ENCODE assay signal across 2 cellular contexts in genomic region chr16:70407811-70408274, GRCh38.
A peak's percentile ranks its signal among the peaks of the same experiment; 100 is the strongest.
TF ChIP-seq lines count a peak whose summit lies in the region.

No MANE protein-coding gene starts in this region.

TF ChIP-seq in IMR-90, 13 proteins besides CTCF, POLR2A, EP300 and RAD21:
- TF ChIP-seq MAZ (IDR thresholded peaks at IDR 0.05; ENCODE audit: borderline replicate concordance, low read depth, low read length) (no peak), MAFK (IDR thresholded peaks at IDR 0.05; ENCODE audit: low read depth, low read length) (no peak), ELK1 (IDR thresholded peaks at IDR 0.05; ENCODE audit: borderline replicate concordance, low read depth, low read length) (no peak), SMC3 (IDR thresholded peaks at IDR 0.05; ENCODE audit: low read depth, low read length) (no peak), BHLHE40 (IDR thresholded peaks at IDR 0.05; ENCODE audit: low read depth, low read length) (no peak), CHD1 (IDR thresholded peaks at IDR 0.05; ENCODE audit: low read depth, low read length) (no peak), MXI1 (IDR thresholded peaks at IDR 0.05; ENCODE audit: borderline replicate concordance, low read depth, low read length) (no peak), CEBPB (IDR thresholded peaks at IDR 0.05; ENCODE audit: low read depth, low read length) (no peak), USF2 (IDR thresholded peaks at IDR 0.05; ENCODE audit: low read depth, low read length) (no peak), RFX5 (IDR thresholded peaks at IDR 0.05; ENCODE audit: low read depth, low read length) (no peak), FOS (IDR thresholded peaks at IDR 0.05; ENCODE audit: low read depth, low read length) (no peak), RCOR1 (IDR thresholded peaks at IDR 0.05; ENCODE audit: insufficient replicate concordance, low read length) (no peak), NFE2L2 (IDR thresholded peaks at IDR 0.05; ENCODE audit: low read depth, low read length) (no peak)

TF ChIP-seq in GM12878, 131 proteins besides CTCF, POLR2A, EP300 and RAD21:
- TF ChIP-seq WRNIP1 (IDR thresholded peaks at IDR 0.05; ENCODE audit: borderline replicate concordance, low read depth, low read length) (no peak), SRF (IDR thresholded peaks at IDR 0.05; ENCODE audit: low read depth in 2 of 2, low read length in 2 of 2) (peak; percentile 33 to 51; a peak in 2 of 4 replicates), MEF2B (IDR thresholded peaks at IDR 0.05; ENCODE audit: partially characterized antibody, poor library complexity, severe bottlenecking) (peak; percentile 47), RUNX3 (IDR thresholded peaks at IDR 0.05; ENCODE audit: low read length) (peak; percentile 30), TAF1 (IDR thresholded peaks at IDR 0.05; ENCODE audit: borderline replicate concordance, low read depth, low read length) (0 out of 2 replicates have a peak, but pooled peaks have one; percentile 28), SMAD1 (IDR thresholded peaks at IDR 0.05; ENCODE audit: low read depth, partially characterized antibody) (no peak), ZNF274 (IDR thresholded peaks at IDR 0.05; ENCODE audit: insufficient read depth, insufficient read length) (no peak), ZNF207 (IDR thresholded peaks at IDR 0.05; ENCODE audit: borderline replicate concordance) (no peak), POLR2AphosphoS5 (IDR thresholded peaks at IDR 0.05; ENCODE audit: low read length) (peak; percentile 30; the same call in 1 of the 2 replicates), NKRF (conservative IDR thresholded peaks at IDR 0.05) (no peak), CEBPZ (IDR thresholded peaks at IDR 0.05; ENCODE audit: low read depth, low read length) (no peak), CBX3 (IDR thresholded peaks at IDR 0.05; ENCODE audit: borderline replicate concordance, low read depth) (no peak), MYB (IDR thresholded peaks at IDR 0.05; ENCODE audit: borderline replicate concordance, low read depth, low read length) (no peak), CREB1 (IDR thresholded peaks at IDR 0.05; ENCODE audit: low read depth) (0 out of 2 replicates have a peak, but pooled peaks have one; percentile 6), ZNF592 (IDR thresholded peaks at IDR 0.05) (no peak), IKZF1 (conservative IDR thresholded peaks at IDR 0.05) (no peak), RELA (IDR thresholded peaks at IDR 0.05; ENCODE audit: borderline replicate concordance, partially characterized antibody) (no peak), SP1 (IDR thresholded peaks at IDR 0.05; ENCODE audit: low read depth, low read length) (peak; percentile 13)
